In genomic region chr5:138832218-138832617, GRCh38 we compare ENCODE assay signal across 23 cellular contexts. TPM values are rescaled to one million over a fixed set of nuclear protein-coding genes. Genes with fewer than 3 reads are reported as not detected.
DNase-seq lines count a peak whose midpoint lies in the region; ATAC-seq and TF ChIP-seq lines count a peak whose summit lies in the region.
"Had no signal": no experiment of that assay in that cellular context is flagged by ENCODE, and none has a peak within 500 bp of the region (broad histone marks: within the 10 kb centered on the region; RNA-seq: fewer than 3 reads in every experiment).

No MANE protein-coding gene starts in this region.

- H3K4me1 ChIP-seq in mammary epithelial cell (ENCODE audit: insufficient read depth, low read length) (peaks cover 4% of the 10 kb centered on the region), fibroblast of lung (ENCODE audit: control insufficient read depth, extremely low read depth, insufficient read depth, low read length) (peaks cover 2% of the 10 kb centered on the region), transverse colon (peaks cover 0 to 10% (median 2%) of the 10 kb centered on the region in 4 donors)

- H2AFZ ChIP-seq in mammary epithelial cell (ENCODE audit: low read depth, low read length) (no peak overlapping the region), fibroblast of lung (ENCODE audit: low read length) (no peak overlapping the region)

- H3K27ac ChIP-seq in mammary epithelial cell (ENCODE audit: insufficient read depth, low read depth, low read length) (no peak overlapping the region), fibroblast of lung (ENCODE audit: insufficient read depth, low read length) (no peak overlapping the region), transverse colon (no peak overlapping the region)
- H3K27ac ChIP-seq: heart right ventricle, SK-N-MC had no signal

- H3K9me3 Mint-ChIP-seq in MCF 10A (ENCODE audit: unreplicated experiment), result peaks cover 11% of the 10 kb centered on the region
- no peaks in the 10 kb centered on the region for H3K9me3 Mint-ChIP-seq in activated CD8-positive, alpha-beta T cell treated with anti-CD3 and anti-CD28 coated beads, Interleukin-2, amount 10 ng/mL, durations not matched to agents 7 days and 5 days (ENCODE audit: insufficient read depth)
- H3K9me3 Mint-ChIP-seq: CD4-positive, CD25-positive, alpha-beta regulatory T cell had no signal

- H3K4me1 Mint-ChIP-seq in MCF 10A (ENCODE audit: insufficient read depth, unreplicated experiment), result peaks cover 34% of the 10 kb centered on the region
- H3K4me1 Mint-ChIP-seq in activated CD8-positive, alpha-beta T cell treated with anti-CD3 and anti-CD28 coated beads, Interleukin-2, amount 10 ng/mL, durations not matched to agents 7 days and 5 days (ENCODE audit: low read depth), result peaks cover 5% of the 10 kb centered on the region

- H3K4me2 ChIP-seq in mammary epithelial cell (ENCODE audit: insufficient read depth, low read depth, low read length), result no peak overlapping the region
- H3K4me2 ChIP-seq in fibroblast of lung (ENCODE audit: extremely low read depth, insufficient read depth, low read length), result no peak overlapping the region

- H3K9ac ChIP-seq in mammary epithelial cell (ENCODE audit: insufficient read depth, low read length) (no peak overlapping the region), fibroblast of lung (ENCODE audit: insufficient read depth, low read length) (no peak overlapping the region)

- H3K36me3 Mint-ChIP-seq in MCF 10A (ENCODE audit: insufficient read depth, unreplicated experiment), result peaks cover 57% of the 10 kb centered on the region
- H3K36me3 Mint-ChIP-seq in activated CD8-positive, alpha-beta T cell treated with anti-CD3 and anti-CD28 coated beads, Interleukin-2, amount 10 ng/mL, durations not matched to agents 7 days and 5 days (ENCODE audit: low read depth), result no peaks in the 10 kb centered on the region

- TF ChIP-seq POLR2A in transverse colon (IDR thresholded peaks at IDR 0.05), result no peak

- H3K4me3 Mint-ChIP-seq in MCF 10A (ENCODE audit: unreplicated experiment), result no peak overlapping the region
- H3K4me3 Mint-ChIP-seq in activated CD8-positive, alpha-beta T cell treated with anti-CD3 and anti-CD28 coated beads, Interleukin-2, amount 10 ng/mL, durations not matched to agents 7 days and 5 days, result no peak overlapping the region
- H3K4me3 Mint-ChIP-seq: CD4-positive, CD25-positive, alpha-beta regulatory T cell had no signal

- H3K9me3 ChIP-seq in mammary epithelial cell (replicated peaks; ENCODE audit: insufficient read depth, low read length) (no peaks in the 10 kb centered on the region), fibroblast of lung (ENCODE audit: control insufficient read depth, insufficient read depth, low read depth, low read length) (no peaks in the 10 kb centered on the region), transverse colon (no peaks in the 10 kb centered on the region)
- H3K9me3 ChIP-seq: heart right ventricle had no signal

- H3K36me3 ChIP-seq in mammary epithelial cell (ENCODE audit: insufficient read depth, low read length) (peaks cover 16% of the 10 kb centered on the region), fibroblast of lung (ENCODE audit: control insufficient read depth, insufficient read depth, low read length) (peaks cover 5% of the 10 kb centered on the region), transverse colon (peaks cover 0 to 10% (median 2%) of the 10 kb centered on the region in 4 donors)

- no peak for ATAC-seq in activated CD8-positive, alpha-beta T cell treated with anti-CD3 and anti-CD28 coated beads, Interleukin-2, amount 10 ng/mL, durations not matched to agents 7 days and 5 days
- ATAC-seq: esophagus mucosa, heart right ventricle, PC-3, right cardiac atrium had no signal

- POLR2A ChIA-PET in MCF 10A (lab: Yijun Ruan, JAX), result interaction anchor here (5.4 kb wide), 1 partner anchor 12 kb away, joined by 27 read pairs; no protein-coding TSS in a partner anchor
- POLR2A ChIA-PET in activated CD8-positive, alpha-beta T cell treated with anti-CD3 and anti-CD28 coated beads, Interleukin-2, amount 10 ng/mL, durations not matched to agents 7 days and 5 days (lab: Charles Lee), result no interaction called here

- TF ChIP-seq CTCF in MCF 10A (IDR thresholded peaks at IDR 0.05; ENCODE audit: unreplicated experiment) (no peak), mammary epithelial cell (conservative IDR thresholded peaks at IDR 0.05 in 1 of 2, IDR thresholded peaks at IDR 0.05 in 1 of 2; ENCODE audit: extremely low read depth in 1 of 2, insufficient read depth in 1 of 2, low read depth in 1 of 2, low read length in 2 of 2) (no peak), fibroblast of lung (conservative IDR thresholded peaks at IDR 0.05 in 1 of 2, IDR thresholded peaks at IDR 0.05 in 1 of 2; ENCODE audit: low read depth in 1 of 2, low read length in 2 of 2) (no peak), transverse colon (IDR thresholded peaks at IDR 0.05) (no peak)

- in situ Hi-C loops in mammary epithelial cell (cut with MboI; ENCODE audit: low sequenced_read_pairs in 2 of 2) (no loop called here), transverse colon (cut with MboI; ENCODE audit: low pct_ligation_motif_present in 1 of 4, low pct_unique_long_range_greater_than_20kb in 1 of 4, low sequenced_read_pairs in 3 of 4) (no loop called here)

- H3K27me3 ChIP-seq in mammary epithelial cell (ENCODE audit: insufficient read depth, low read length) (no peaks in the 10 kb centered on the region), fibroblast of lung (ENCODE audit: control insufficient read depth, insufficient read depth, low read length) (no peaks in the 10 kb centered on the region), transverse colon (no peaks in the 10 kb centered on the region)
- H3K27me3 ChIP-seq: heart right ventricle had no signal

- dilution Hi-C loops in mammary epithelial cell (cut with HindIII; ENCODE audit: low sequenced_read_pairs), result loop anchor here (5.0 kb wide), 1 partner anchor 65 kb away; no protein-coding TSS in a partner anchor

- H3K79me2 ChIP-seq in mammary epithelial cell (ENCODE audit: insufficient read depth, low read length), result peaks cover 84% of the 10 kb centered on the region
- peaks cover 13% of the 10 kb centered on the region for H3K79me2 ChIP-seq in fibroblast of lung (ENCODE audit: control insufficient read depth, insufficient read depth, low read length)

- no peak overlapping the region for H3K4me3 ChIP-seq in mammary epithelial cell (replicated peaks in 1 of 3; ENCODE audit: insufficient read depth in 1 of 3, low read depth in 2 of 3, low read length in 3 of 3)
- no peak overlapping the region for H3K4me3 ChIP-seq in fibroblast of lung (replicated peaks in 1 of 4; ENCODE audit: control extremely low read depth in 1 of 4, insufficient read depth in 1 of 4, low read depth in 3 of 4, low read length in 4 of 4)
- no peak overlapping the region for H3K4me3 ChIP-seq in transverse colon
- H3K4me3 ChIP-seq: heart right ventricle, SK-N-MC had no signal

- H4K20me1 ChIP-seq in mammary epithelial cell (ENCODE audit: insufficient read depth, low read length), result no peaks in the 10 kb centered on the region
- peaks cover 2% of the 10 kb centered on the region for H4K20me1 ChIP-seq in fibroblast of lung (ENCODE audit: control insufficient read depth, extremely low read depth, insufficient read depth, low read length)

- DNase-seq in MCF 10A (ENCODE audit: unreplicated experiment) (no peak), mammary epithelial cell (no peak), RPMI8226 (peak; percentile 5), fibroblast of lung (ENCODE audit: low read depth in 2 of 2) (peak; percentile 26 to 63), epidermal melanocyte (ENCODE audit: insufficient read length, low spot score) (no peak), KG1 (lab: John Stamatoyannopoulos, UW) (no peak), transverse colon (no peak)
- no peak for DNase-seq in activated CD8-positive, alpha-beta T cell treated with anti-CD3 and anti-CD28 coated beads, Interleukin-2, amount 10 ng/mL, durations not matched to agents 7 days and 5 days
- DNase-seq: activated CD4-positive, alpha-beta T cell treated with anti-CD3 and anti-CD28 coated beads, Interleukin-2, amount 50 U/mL, for 48 hours; activated naive CD4-positive, alpha-beta T cell treated with anti-CD3 and anti-CD28 coated beads, Interleukin-2, amount 50 U/mL, for 16 hours; activated T-cell treated with anti-CD3 and anti-CD28 coated beads, Interleukin-2, amount 50 U/mL, for 1 hour; CD4-positive, CD25-positive, alpha-beta regulatory T cell; heart right ventricle; NCI-H1092 treated with DMSO at 0.1 percent for 48 hours; NCI-H2107; NCI-H526 treated with DMSO at 0.1 percent for 48 hours; PC-3; right cardiac atrium had no signal

- 94% methylated on average over 2 of the region's 2 CpGs for WGBS in mammary epithelial cell (ENCODE audit: low coverage, missing lambda C conversion rate)
- WGBS in transverse colon (ENCODE audit: low coverage in 1 of 2), 2 donors, result 53 to 66% methylated on average over 2 of the region's 2 CpGs

- intact Hi-C loops in MCF 10A (cut with micrococcal nuclease), result no loop called here
- intact Hi-C loops in mammary epithelial cell (cut with micrococcal nuclease), result no loop called here
- intact Hi-C loops in transverse colon (cut with DNase I; ENCODE audit: low total_unique reads), result no loop called here

- no peak for TF ChIP-seq EP300 in transverse colon (IDR thresholded peaks at IDR 0.05; ENCODE audit: low read depth)

- H3K27ac Mint-ChIP-seq in MCF 10A (ENCODE audit: low read depth, unreplicated experiment), result peak overlapping the region; percentile 0
- no peak overlapping the region for H3K27ac Mint-ChIP-seq in activated CD8-positive, alpha-beta T cell treated with anti-CD3 and anti-CD28 coated beads, Interleukin-2, amount 10 ng/mL, durations not matched to agents 7 days and 5 days
- H3K27ac Mint-ChIP-seq: CD4-positive, CD25-positive, alpha-beta regulatory T cell had no signal

- CTCF ChIA-PET in MCF 10A (lab: Yijun Ruan, JAX) (no interaction called here), mammary epithelial cell (lab: Charles Lee; ENCODE audit: low non-redundant PET) (no interaction called here)
- CTCF ChIA-PET in activated CD8-positive, alpha-beta T cell treated with anti-CD3 and anti-CD28 coated beads, Interleukin-2, amount 10 ng/mL, durations not matched to agents 7 days and 5 days (lab: Charles Lee), result no interaction called here

- BruUV-seq in MCF 10A (replicated peaks; lab: Mats Ljungman, UMichigan) (no TSS peak), mammary epithelial cell (replicated peaks; lab: Mats Ljungman, UMichigan) (no TSS peak)

- H3K27me3 Mint-ChIP-seq in MCF 10A (ENCODE audit: insufficient read depth, unreplicated experiment), result no peaks in the 10 kb centered on the region
- H3K27me3 Mint-ChIP-seq in activated CD8-positive, alpha-beta T cell treated with anti-CD3 and anti-CD28 coated beads, Interleukin-2, amount 10 ng/mL, durations not matched to agents 7 days and 5 days (ENCODE audit: low read depth), result peaks cover 13% of the 10 kb centered on the region
- H3K27me3 Mint-ChIP-seq: CD4-positive, CD25-positive, alpha-beta regulatory T cell had no signal

RNA-seq across cellular contexts. Expression of gene LRRTM2, which starts 42.9 kb away (rescaled TPM):
- total RNA-seq in MCF 10A (2022) (not detected in 2 replicates), mammary epithelial cell (1 to 10 TPM; 1.1 to 1.2 TPM), fibroblast of lung (1.0 and 1.3 TPM in 2 replicates), transverse colon (1 to 10 TPM in 2 of 4 donors, under 1 TPM in 1, not detected in 1; 0.32 to 1.5 (median 1.1) TPM)
- polyA plus RNA-seq in mammary epithelial cell (0.76 TPM), fibroblast of lung (0.33 and 1.8 TPM in 2 replicates)
- polyA minus RNA-seq in mammary epithelial cell (0.47 TPM), fibroblast of lung (ENCODE audit: low replicate concordance) (0.51 and 0.93 TPM in 2 replicates)
- polyA plus RNA-seq in fibroblast of lung (2012), result 0.30 and 1.0 TPM in 2 replicates
- under 1 TPM in 1 of 2 experiments, not detected in 1; 0.26 TPM for total RNA-seq in activated CD8-positive, alpha-beta T cell treated with anti-CD3 and anti-CD28 coated beads, Interleukin-2, amount 10 ng/mL, durations not matched to agents 7 days and 5 days
- total RNA-seq: bronchial epithelial cell; CD4-positive, CD25-positive, alpha-beta regulatory T cell; HT-29; PC-3 had no signal
- polyA plus RNA-seq: keratinocyte had no signal

Comparison
In these comparisons a context has a peak if more than half of its experiments do, and no peak if none do; other contexts are left out.
1. DNase-seq: peak in RPMI8226 (single experiment) and fibroblast of lung (2 of 2); none in MCF 10A (single experiment), mammary epithelial cell (single experiment), activated CD8-positive, alpha-beta T cell treated with anti-CD3 and anti-CD28 coated beads, Interleukin-2, amount 10 ng/mL, durations not matched to agents 7 days and 5 days (single experiment), epidermal melanocyte (single experiment), KG1 (single experiment) and transverse colon (single experiment).